In the genomic region with DNA sequence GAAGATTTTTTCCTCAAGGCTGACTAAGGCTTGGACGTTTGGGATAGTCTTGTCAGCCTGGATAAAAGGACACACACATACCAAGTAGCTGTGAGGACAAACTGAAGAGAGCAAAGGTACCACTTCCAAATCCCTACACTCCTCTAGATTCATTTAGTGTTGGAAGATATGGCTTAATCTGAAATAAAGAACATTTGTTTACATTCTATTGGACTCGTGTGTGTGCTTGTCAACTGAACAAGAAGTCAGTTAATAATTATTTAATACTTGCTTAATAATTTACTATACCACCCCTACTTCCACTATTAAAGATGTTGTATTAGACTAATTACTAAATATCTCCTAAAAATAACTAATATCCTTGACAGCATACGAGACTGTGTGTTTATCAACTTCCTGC, we compare ENCODE assay signal across 1 cellular context.
TF ChIP-seq lines count a peak whose summit lies in the region.

No MANE protein-coding gene starts in this region.

TF ChIP-seq in HepG2, 621 proteins besides CTCF, POLR2A, EP300 and RAD21 (continued from another document):
- TF ChIP-seq, protein P1, sequence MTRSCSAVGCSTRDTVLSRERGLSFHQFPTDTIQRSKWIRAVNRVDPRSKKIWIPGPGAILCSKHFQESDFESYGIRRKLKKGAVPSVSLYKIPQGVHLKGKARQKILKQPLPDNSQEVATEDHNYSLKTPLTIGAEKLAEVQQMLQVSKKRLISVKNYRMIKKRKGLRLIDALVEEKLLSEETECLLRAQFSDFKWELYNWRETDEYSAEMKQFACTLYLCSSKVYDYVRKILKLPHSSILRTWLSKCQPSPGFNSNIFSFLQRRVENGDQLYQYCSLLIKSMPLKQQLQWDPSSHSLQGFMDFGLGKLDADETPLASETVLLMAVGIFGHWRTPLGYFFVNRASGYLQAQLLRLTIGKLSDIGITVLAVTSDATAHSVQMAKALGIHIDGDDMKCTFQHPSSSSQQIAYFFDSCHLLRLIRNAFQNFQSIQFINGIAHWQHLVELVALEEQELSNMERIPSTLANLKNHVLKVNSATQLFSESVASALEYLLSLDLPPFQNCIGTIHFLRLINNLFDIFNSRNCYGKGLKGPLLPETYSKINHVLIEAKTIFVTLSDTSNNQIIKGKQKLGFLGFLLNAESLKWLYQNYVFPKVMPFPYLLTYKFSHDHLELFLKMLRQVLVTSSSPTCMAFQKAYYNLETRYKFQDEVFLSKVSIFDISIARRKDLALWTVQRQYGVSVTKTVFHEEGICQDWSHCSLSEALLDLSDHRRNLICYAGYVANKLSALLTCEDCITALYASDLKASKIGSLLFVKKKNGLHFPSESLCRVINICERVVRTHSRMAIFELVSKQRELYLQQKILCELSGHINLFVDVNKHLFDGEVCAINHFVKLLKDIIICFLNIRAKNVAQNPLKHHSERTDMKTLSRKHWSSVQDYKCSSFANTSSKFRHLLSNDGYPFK (CRISPR knock-in tag; IDR thresholded peaks at IDR 0.05; ENCODE audit: borderline replicate concordance): no peak
- TF ChIP-seq, protein P2, sequence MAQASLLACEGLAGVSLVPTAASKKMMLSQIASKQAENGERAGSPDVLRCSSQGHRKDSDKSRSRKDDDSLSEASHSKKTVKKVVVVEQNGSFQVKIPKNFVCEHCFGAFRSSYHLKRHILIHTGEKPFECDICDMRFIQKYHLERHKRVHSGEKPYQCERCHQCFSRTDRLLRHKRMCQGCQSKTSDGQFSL (CRISPR knock-in tag; IDR thresholded peaks at IDR 0.05): no peak
- TF ChIP-seq, protein P3, sequence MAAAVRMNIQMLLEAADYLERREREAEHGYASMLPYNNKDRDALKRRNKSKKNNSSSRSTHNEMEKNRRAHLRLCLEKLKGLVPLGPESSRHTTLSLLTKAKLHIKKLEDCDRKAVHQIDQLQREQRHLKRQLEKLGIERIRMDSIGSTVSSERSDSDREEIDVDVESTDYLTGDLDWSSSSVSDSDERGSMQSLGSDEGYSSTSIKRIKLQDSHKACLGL (CRISPR knock-in tag; IDR thresholded peaks at IDR 0.05): no peak
- no peak for TF ChIP-seq ARHGAP35 (CRISPR knock-in tag; IDR thresholded peaks at IDR 0.05; ENCODE audit: borderline replicate concordance)
- TF ChIP-seq, protein P4, sequence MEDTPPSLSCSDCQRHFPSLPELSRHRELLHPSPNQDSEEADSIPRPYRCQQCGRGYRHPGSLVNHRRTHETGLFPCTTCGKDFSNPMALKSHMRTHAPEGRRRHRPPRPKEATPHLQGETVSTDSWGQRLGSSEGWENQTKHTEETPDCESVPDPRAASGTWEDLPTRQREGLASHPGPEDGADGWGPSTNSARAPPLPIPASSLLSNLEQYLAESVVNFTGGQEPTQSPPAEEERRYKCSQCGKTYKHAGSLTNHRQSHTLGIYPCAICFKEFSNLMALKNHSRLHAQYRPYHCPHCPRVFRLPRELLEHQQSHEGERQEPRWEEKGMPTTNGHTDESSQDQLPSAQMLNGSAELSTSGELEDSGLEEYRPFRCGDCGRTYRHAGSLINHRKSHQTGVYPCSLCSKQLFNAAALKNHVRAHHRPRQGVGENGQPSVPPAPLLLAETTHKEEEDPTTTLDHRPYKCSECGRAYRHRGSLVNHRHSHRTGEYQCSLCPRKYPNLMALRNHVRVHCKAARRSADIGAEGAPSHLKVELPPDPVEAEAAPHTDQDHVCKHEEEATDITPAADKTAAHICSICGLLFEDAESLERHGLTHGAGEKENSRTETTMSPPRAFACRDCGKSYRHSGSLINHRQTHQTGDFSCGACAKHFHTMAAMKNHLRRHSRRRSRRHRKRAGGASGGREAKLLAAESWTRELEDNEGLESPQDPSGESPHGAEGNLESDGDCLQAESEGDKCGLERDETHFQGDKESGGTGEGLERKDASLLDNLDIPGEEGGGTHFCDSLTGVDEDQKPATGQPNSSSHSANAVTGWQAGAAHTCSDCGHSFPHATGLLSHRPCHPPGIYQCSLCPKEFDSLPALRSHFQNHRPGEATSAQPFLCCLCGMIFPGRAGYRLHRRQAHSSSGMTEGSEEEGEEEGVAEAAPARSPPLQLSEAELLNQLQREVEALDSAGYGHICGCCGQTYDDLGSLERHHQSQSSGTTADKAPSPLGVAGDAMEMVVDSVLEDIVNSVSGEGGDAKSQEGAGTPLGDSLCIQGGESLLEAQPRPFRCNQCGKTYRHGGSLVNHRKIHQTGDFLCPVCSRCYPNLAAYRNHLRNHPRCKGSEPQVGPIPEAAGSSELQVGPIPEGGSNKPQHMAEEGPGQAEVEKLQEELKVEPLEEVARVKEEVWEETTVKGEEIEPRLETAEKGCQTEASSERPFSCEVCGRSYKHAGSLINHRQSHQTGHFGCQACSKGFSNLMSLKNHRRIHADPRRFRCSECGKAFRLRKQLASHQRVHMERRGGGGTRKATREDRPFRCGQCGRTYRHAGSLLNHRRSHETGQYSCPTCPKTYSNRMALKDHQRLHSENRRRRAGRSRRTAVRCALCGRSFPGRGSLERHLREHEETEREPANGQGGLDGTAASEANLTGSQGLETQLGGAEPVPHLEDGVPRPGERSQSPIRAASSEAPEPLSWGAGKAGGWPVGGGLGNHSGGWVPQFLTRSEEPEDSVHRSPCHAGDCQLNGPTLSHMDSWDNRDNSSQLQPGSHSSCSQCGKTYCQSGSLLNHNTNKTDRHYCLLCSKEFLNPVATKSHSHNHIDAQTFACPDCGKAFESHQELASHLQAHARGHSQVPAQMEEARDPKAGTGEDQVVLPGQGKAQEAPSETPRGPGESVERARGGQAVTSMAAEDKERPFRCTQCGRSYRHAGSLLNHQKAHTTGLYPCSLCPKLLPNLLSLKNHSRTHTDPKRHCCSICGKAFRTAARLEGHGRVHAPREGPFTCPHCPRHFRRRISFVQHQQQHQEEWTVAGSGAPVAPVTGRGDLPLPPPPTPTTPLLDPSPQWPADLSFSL (CRISPR knock-in tag; IDR thresholded peaks at IDR 0.05): no peak
- no peak for TF ChIP-seq NFYC (CRISPR knock-in tag; IDR thresholded peaks at IDR 0.05)
- TF ChIP-seq SALL2 (CRISPR knock-in tag; IDR thresholded peaks at IDR 0.05): no peak
- TF ChIP-seq, protein P5, sequence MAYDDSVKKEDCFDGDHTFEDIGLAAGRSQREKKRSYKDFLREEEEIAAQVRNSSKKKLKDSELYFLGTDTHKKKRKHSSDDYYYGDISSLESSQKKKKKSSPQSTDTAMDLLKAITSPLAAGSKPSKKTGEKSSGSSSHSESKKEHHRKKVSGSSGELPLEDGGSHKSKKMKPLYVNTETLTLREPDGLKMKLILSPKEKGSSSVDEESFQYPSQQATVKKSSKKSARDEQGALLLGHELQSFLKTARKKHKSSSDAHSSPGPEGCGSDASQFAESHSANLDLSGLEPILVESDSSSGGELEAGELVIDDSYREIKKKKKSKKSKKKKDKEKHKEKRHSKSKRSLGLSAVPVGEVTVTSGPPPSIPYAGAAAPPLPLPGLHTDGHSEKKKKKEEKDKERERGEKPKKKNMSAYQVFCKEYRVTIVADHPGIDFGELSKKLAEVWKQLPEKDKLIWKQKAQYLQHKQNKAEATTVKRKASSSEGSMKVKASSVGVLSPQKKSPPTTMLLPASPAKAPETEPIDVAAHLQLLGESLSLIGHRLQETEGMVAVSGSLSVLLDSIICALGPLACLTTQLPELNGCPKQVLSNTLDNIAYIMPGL (CRISPR knock-in tag; IDR thresholded peaks at IDR 0.05; ENCODE audit: borderline replicate concordance in 1 of 2, low read depth in 1 of 2): no peak
- TF ChIP-seq NR2F6 (IDR thresholded peaks at IDR 0.05): no peak
- no peak for TF ChIP-seq NR2F6 (CRISPR knock-in tag; IDR thresholded peaks at IDR 0.05)
- no peak for TF ChIP-seq ETV5 (CRISPR knock-in tag; IDR thresholded peaks at IDR 0.05; ENCODE audit: borderline replicate concordance)
- TF ChIP-seq ZNF883 (CRISPR knock-in tag; IDR thresholded peaks at IDR 0.05; ENCODE audit: not compliant biosample characterization): no peak
- TF ChIP-seq, protein P6, sequence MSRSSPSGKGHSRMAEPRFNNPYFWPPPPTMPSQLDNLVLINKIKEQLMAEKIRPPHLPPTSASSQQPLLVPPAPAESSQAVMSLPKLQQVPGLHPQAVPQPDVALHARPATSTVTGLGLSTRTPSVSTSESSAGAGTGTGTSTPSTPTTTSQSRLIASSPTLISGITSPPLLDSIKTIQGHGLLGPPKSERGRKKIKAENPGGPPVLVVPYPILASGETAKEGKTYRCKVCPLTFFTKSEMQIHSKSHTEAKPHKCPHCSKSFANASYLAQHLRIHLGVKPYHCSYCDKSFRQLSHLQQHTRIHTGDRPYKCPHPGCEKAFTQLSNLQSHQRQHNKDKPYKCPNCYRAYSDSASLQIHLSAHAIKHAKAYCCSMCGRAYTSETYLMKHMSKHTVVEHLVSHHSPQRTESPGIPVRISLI (CRISPR knock-in tag; IDR thresholded peaks at IDR 0.05; ENCODE audit: borderline replicate concordance): no peak
- TF ChIP-seq ARNTL (CRISPR knock-in tag; IDR thresholded peaks at IDR 0.05): no peak
- no peak for TF ChIP-seq ZNF615 (CRISPR knock-in tag; IDR thresholded peaks at IDR 0.05; ENCODE audit: borderline replicate concordance)
- no peak for TF ChIP-seq ZNF746 (CRISPR knock-in tag; IDR thresholded peaks at IDR 0.05)
TF ChIP-seq in HepG2: peak in this region for 0.
